In the genomic region with DNA sequence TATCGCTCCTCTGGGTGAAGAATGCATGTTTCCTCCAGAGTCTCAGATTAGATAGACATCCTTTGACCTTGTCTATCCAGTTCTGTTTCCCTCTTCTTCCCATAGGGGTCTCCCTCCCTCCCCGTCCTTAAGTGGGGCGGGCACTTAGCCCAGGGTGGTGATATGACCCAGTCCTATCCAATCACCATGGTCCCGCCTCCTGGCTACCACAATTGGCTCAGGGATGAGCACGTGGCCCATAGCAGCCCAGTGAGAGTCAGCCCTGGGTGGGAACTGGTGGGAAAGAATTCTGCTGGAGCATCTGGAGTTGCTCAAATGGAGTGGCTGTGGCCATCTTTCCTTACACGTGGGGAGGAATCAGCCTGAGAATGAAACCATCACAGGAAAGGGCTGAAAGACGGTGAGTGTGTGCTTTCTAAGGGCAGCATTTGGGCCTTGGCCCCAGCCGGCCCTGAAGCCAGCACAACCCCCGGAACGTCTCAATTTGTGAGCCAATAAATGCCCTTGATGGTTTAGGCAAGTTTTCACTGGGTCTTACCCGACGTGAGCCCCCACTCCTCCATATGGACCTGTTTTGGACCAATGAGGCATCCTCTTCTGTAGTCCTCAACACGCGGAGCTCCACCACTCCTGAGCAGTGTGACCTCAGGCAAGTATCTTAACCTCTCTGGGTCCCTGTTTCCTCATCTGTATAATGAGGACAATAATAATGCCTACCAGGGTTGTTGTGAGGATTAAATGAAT, we compare ENCODE assay signal across 1 cellular context.
A peak's percentile ranks its signal among the peaks of the same experiment; 100 is the strongest.
TF ChIP-seq lines count a peak whose summit lies in the region.

No MANE protein-coding gene starts in this region.

TF ChIP-seq in HepG2, 621 proteins besides CTCF, POLR2A, EP300 and RAD21 (continued from another document and continues in another):
- TF ChIP-seq, protein P1, sequence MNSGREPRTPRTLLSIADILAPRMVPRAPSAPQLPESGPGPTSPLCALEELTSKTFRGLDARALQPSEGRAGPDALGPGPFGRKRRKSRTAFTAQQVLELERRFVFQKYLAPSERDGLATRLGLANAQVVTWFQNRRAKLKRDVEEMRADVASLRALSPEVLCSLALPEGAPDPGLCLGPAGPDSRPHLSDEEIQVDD (CRISPR knock-in tag; IDR thresholded peaks at IDR 0.05; ENCODE audit: borderline replicate concordance), result no peak; the same call in 1 of the 2 replicates
- no peak for TF ChIP-seq NFATC3 (CRISPR knock-in tag; IDR thresholded peaks at IDR 0.05)
- no peak for TF ChIP-seq MIER3 (CRISPR knock-in tag; IDR thresholded peaks at IDR 0.05; ENCODE audit: borderline replicate concordance)
- no peak; the same call in 1 of the 2 replicates for TF ChIP-seq MXD4 (CRISPR knock-in tag; IDR thresholded peaks at IDR 0.05)
- TF ChIP-seq RCOR2 (CRISPR knock-in tag; IDR thresholded peaks at IDR 0.05), result no peak
- TF ChIP-seq SMAD9 (CRISPR knock-in tag; IDR thresholded peaks at IDR 0.05), result no peak; the same call in 1 of the 2 replicates
- no peak for TF ChIP-seq ZNF263 (CRISPR knock-in tag; IDR thresholded peaks at IDR 0.05)
- no peak for TF ChIP-seq NR2F1 (CRISPR knock-in tag; IDR thresholded peaks at IDR 0.05)
- TF ChIP-seq ZNF547 (CRISPR knock-in tag; IDR thresholded peaks at IDR 0.05), result no peak; the same call in 1 of the 2 replicates
- TF ChIP-seq RNF2 (conservative IDR thresholded peaks at IDR 0.05; ENCODE audit: low read depth), result peak; percentile 94
- TF ChIP-seq, protein P2, sequence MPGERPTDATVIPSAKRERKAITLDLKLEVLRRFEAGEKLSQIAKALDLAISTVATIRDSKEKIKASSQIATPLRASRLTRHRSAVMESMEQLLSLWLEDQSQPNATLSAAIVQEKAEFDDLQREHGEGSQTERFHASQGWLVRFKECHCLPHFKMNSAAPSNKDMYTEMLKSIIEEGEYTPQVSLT (CRISPR knock-in tag; IDR thresholded peaks at IDR 0.05; ENCODE audit: borderline replicate concordance, low read depth), result no peak
- TF ChIP-seq ZNF720 (CRISPR knock-in tag; IDR thresholded peaks at IDR 0.05), result no peak
- TF ChIP-seq CEBPG (CRISPR knock-in tag; IDR thresholded peaks at IDR 0.05), result peak; percentile 36
- TF ChIP-seq ZNF788 (CRISPR knock-in tag; IDR thresholded peaks at IDR 0.05; ENCODE audit: borderline replicate concordance), result peak; percentile 18; the same call in 1 of the 2 replicates
- TF ChIP-seq, protein P3, sequence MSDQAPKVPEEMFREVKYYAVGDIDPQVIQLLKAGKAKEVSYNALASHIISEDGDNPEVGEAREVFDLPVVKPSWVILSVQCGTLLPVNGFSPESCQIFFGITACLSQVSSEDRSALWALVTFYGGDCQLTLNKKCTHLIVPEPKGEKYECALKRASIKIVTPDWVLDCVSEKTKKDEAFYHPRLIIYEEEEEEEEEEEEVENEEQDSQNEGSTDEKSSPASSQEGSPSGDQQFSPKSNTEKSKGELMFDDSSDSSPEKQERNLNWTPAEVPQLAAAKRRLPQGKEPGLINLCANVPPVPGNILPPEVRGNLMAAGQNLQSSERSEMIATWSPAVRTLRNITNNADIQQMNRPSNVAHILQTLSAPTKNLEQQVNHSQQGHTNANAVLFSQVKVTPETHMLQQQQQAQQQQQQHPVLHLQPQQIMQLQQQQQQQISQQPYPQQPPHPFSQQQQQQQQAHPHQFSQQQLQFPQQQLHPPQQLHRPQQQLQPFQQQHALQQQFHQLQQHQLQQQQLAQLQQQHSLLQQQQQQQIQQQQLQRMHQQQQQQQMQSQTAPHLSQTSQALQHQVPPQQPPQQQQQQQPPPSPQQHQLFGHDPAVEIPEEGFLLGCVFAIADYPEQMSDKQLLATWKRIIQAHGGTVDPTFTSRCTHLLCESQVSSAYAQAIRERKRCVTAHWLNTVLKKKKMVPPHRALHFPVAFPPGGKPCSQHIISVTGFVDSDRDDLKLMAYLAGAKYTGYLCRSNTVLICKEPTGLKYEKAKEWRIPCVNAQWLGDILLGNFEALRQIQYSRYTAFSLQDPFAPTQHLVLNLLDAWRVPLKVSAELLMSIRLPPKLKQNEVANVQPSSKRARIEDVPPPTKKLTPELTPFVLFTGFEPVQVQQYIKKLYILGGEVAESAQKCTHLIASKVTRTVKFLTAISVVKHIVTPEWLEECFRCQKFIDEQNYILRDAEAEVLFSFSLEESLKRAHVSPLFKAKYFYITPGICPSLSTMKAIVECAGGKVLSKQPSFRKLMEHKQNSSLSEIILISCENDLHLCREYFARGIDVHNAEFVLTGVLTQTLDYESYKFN (CRISPR knock-in tag; conservative IDR thresholded peaks at IDR 0.05), result no peak
- TF ChIP-seq JUND (CRISPR knock-in tag; IDR thresholded peaks at IDR 0.05), result no peak
- TF ChIP-seq, protein P4, sequence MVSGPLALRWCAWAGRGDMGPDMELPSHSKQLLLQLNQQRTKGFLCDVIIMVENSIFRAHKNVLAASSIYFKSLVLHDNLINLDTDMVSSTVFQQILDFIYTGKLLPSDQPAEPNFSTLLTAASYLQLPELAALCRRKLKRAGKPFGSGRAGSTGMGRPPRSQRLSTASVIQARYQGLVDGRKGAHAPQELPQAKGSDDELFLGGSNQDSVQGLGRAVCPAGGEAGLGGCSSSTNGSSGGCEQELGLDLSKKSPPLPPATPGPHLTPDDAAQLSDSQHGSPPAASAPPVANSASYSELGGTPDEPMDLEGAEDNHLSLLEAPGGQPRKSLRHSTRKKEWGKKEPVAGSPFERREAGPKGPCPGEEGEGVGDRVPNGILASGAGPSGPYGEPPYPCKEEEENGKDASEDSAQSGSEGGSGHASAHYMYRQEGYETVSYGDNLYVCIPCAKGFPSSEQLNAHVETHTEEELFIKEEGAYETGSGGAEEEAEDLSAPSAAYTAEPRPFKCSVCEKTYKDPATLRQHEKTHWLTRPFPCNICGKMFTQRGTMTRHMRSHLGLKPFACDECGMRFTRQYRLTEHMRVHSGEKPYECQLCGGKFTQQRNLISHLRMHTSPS (CRISPR knock-in tag; IDR thresholded peaks at IDR 0.05; ENCODE audit: low read depth), result no peak
- TF ChIP-seq, protein P5, sequence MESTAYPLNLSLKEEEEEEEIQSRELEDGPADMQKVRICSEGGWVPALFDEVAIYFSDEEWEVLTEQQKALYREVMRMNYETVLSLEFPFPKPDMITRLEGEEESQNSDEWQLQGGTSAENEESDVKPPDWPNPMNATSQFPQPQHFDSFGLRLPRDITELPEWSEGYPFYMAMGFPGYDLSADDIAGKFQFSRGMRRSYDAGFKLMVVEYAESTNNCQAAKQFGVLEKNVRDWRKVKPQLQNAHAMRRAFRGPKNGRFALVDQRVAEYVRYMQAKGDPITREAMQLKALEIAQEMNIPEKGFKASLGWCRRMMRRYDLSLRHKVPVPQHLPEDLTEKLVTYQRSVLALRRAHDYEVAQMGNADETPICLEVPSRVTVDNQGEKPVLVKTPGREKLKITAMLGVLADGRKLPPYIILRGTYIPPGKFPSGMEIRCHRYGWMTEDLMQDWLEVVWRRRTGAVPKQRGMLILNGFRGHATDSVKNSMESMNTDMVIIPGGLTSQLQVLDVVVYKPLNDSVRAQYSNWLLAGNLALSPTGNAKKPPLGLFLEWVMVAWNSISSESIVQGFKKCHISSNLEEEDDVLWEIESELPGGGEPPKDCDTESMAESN (CRISPR knock-in tag; conservative IDR thresholded peaks at IDR 0.05), result peak; percentile 67; the same call in 1 of the 2 replicates
- TF ChIP-seq ZNF883 (CRISPR knock-in tag; IDR thresholded peaks at IDR 0.05; ENCODE audit: not compliant biosample characterization), result no peak
- TF ChIP-seq, protein P6, sequence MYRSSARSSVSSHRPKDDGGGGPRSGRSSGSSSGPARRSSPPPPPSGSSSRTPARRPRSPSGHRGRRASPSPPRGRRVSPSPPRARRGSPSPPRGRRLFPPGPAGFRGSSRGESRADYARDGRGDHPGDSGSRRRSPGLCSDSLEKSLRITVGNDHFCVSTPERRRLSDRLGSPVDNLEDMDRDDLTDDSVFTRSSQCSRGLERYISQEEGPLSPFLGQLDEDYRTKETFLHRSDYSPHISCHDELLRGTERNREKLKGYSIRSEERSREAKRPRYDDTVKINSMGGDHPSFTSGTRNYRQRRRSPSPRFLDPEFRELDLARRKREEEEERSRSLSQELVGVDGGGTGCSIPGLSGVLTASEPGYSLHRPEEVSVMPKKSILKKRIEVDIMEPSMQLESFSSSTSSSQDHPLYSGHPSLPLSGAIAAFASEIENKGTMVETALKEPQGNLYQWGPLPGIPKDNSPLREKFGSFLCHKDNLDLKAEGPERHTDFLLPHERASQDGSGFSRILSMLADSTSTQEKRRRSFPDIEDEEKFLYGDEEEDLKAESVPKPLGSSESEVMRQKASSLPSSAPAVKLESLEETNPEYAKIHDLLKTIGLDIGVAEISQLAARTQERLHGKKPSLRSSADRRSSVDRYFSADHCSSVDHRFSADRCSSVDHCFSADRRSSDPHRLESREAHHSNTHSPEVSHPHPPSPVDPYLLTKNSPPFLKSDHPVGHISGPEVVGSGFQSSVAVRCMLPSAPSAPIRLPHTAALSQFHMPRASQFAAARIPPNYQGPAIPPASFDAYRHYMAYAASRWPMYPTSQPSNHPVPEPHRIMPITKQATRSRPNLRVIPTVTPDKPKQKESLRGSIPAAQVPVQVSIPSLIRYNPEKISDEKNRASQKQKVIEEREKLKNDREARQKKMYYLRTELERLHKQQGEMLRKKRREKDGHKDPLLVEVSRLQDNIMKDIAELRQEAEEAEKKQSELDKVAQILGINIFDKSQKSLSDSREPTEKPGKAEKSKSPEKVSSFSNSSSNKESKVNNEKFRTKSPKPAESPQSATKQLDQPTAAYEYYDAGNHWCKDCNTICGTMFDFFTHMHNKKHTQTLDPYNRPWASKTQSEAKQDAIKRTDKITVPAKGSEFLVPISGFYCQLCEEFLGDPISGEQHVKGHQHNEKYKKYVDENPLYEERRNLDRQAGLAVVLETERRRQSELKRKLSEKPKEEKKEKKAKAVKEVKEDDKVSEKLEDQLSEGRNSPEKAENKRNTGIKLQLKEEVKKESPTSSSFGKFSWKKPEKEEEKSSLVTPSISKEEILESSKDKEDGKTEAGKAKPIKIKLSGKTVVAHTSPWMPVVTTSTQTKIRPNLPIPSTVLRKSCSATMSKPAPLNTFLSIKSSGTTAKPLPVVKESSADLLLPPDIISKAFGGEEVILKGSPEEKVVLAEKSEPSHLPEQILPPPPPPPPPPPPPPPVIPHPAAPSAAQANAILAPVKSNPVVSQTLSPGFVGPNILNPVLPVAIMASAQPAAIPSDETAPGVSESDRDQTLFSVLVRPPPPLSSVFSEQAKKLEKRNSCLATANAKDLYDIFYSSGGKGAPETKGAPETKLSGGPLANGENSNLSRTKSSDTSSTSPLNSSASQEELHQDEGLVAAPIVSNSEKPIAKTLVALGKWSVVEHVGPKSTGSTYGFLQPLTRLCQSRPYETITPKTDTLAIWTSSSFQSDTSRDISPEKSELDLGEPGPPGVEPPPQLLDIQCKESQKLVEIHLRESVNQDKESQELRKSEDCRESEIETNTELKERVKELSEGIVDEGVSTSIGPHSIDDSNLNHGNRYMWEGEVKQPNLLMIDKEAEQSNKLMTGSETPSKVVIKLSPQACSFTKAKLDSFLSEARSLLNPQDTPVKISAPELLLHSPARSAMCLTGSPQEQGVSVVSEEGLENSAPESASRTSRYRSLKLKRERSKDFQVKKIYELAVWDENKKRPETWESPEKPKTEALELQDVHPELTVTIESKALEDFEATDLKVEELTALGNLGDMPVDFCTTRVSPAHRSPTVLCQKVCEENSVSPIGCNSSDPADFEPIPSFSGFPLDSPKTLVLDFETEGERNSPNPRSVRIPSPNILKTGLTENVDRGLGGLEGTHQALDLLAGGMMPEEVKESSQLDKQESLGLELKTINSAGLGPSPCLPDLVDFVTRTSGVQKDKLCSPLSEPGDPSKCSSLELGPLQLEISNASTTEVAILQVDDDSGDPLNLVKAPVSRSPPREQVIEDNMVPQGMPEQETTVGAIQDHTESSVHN (CRISPR knock-in tag; IDR thresholded peaks at IDR 0.05), result no peak; the same call in 1 of the 2 replicates
- TF ChIP-seq SKI (IDR thresholded peaks at IDR 0.05; ENCODE audit: partially characterized antibody), result no peak
- no peak for TF ChIP-seq ZNF7 (CRISPR knock-in tag; IDR thresholded peaks at IDR 0.05)
- no peak for TF ChIP-seq ZNF17 (CRISPR knock-in tag; IDR thresholded peaks at IDR 0.05)
- TF ChIP-seq, protein P7, sequence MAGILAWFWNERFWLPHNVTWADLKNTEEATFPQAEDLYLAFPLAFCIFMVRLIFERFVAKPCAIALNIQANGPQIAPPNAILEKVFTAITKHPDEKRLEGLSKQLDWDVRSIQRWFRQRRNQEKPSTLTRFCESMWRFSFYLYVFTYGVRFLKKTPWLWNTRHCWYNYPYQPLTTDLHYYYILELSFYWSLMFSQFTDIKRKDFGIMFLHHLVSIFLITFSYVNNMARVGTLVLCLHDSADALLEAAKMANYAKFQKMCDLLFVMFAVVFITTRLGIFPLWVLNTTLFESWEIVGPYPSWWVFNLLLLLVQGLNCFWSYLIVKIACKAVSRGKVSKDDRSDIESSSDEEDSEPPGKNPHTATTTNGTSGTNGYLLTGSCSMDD (CRISPR knock-in tag; IDR thresholded peaks at IDR 0.05), result no peak
- TF ChIP-seq NR2F2 (IDR thresholded peaks at IDR 0.05; ENCODE audit: borderline replicate concordance, low read depth), result no peak
- no peak for TF ChIP-seq ZNF33B (CRISPR knock-in tag; IDR thresholded peaks at IDR 0.05)
- no peak for TF ChIP-seq GATAD1 (CRISPR knock-in tag; IDR thresholded peaks at IDR 0.05)
- no peak for TF ChIP-seq BRD4 (CRISPR knock-in tag; IDR thresholded peaks at IDR 0.05)
- TF ChIP-seq SP4 (CRISPR knock-in tag; IDR thresholded peaks at IDR 0.05), result no peak; the same call in 1 of the 2 replicates
- no peak for TF ChIP-seq TCF7L2 (IDR thresholded peaks at IDR 0.05; ENCODE audit: low read depth, low read length)
- TF ChIP-seq, protein P8, sequence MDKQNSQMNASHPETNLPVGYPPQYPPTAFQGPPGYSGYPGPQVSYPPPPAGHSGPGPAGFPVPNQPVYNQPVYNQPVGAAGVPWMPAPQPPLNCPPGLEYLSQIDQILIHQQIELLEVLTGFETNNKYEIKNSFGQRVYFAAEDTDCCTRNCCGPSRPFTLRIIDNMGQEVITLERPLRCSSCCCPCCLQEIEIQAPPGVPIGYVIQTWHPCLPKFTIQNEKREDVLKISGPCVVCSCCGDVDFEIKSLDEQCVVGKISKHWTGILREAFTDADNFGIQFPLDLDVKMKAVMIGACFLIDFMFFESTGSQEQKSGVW (CRISPR knock-in tag; IDR thresholded peaks at IDR 0.05; ENCODE audit: borderline replicate concordance), result no peak
- TF ChIP-seq SMAD3 (CRISPR knock-in tag; IDR thresholded peaks at IDR 0.05), result peak; percentile 16; the same call in 1 of the 2 replicates
- 0 out of 2 replicates have a peak, but pooled peaks have one; percentile 79 for TF ChIP-seq CAMTA2 (CRISPR knock-in tag; IDR thresholded peaks at IDR 0.05; ENCODE audit: borderline replicate concordance)
- no peak for TF ChIP-seq GTF3A (CRISPR knock-in tag; conservative IDR thresholded peaks at IDR 0.05)
- TF ChIP-seq SIX4 (CRISPR knock-in tag; IDR thresholded peaks at IDR 0.05), result no peak; the same call in 1 of the 2 replicates
- TF ChIP-seq ZSCAN21 (CRISPR knock-in tag; IDR thresholded peaks at IDR 0.05; ENCODE audit: borderline replicate concordance), result no peak
- TF ChIP-seq ZNF205 (CRISPR knock-in tag; IDR thresholded peaks at IDR 0.05), result no peak
- TF ChIP-seq, protein P9, sequence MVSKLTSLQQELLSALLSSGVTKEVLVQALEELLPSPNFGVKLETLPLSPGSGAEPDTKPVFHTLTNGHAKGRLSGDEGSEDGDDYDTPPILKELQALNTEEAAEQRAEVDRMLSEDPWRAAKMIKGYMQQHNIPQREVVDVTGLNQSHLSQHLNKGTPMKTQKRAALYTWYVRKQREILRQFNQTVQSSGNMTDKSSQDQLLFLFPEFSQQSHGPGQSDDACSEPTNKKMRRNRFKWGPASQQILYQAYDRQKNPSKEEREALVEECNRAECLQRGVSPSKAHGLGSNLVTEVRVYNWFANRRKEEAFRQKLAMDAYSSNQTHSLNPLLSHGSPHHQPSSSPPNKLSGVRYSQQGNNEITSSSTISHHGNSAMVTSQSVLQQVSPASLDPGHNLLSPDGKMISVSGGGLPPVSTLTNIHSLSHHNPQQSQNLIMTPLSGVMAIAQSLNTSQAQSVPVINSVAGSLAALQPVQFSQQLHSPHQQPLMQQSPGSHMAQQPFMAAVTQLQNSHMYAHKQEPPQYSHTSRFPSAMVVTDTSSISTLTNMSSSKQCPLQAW (CRISPR knock-in tag; IDR thresholded peaks at IDR 0.05), result no peak; the same call in 1 of the 2 replicates
